Comparison of ENCODE assay signal across 1 cellular context in genomic region chr19:18541258-18541991, GRCh38.
TF ChIP-seq lines count a peak whose summit lies in the region.

No MANE protein-coding gene starts in this region.

TF ChIP-seq in HCT116, 20 proteins besides CTCF, POLR2A, EP300 and RAD21:
- TF ChIP-seq ELF1 (IDR thresholded peaks at IDR 0.05; ENCODE audit: borderline replicate concordance, low read depth), result no peak
